11 cellular contexts compared by ENCODE assay signal in the genomic region with DNA sequence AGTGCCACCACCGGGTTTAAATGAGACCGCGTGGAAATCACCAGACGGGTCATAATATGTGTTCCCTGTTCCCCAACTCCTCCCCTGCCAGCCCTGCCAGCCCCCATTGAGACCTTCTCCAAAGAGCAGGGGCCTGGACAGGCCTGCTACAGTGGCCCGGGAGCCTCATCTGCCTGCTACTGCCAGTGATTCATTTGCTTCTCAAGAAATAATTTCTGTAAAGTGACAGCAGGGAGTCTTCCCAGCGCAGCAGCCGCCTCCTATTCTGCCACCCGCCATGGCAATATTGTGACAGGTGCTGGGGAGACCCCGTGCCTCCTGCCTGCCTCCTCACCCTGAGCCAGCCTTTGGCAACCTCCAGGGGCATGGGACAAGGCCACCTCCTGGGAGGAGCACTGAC. TPM values are rescaled to one million over a fixed set of nuclear protein-coding genes. Genes with fewer than 3 reads are reported as not detected.
A peak's percentile ranks its signal among the peaks of the same experiment; 100 is the strongest.
DNase-seq lines count a peak whose midpoint lies in the region; ATAC-seq, FAIRE-seq and TF ChIP-seq lines count a peak whose summit lies in the region.
"Had no signal": no experiment of that assay in that cellular context is flagged by ENCODE, and none has a peak within 500 bp of the region (broad histone marks: within the 10 kb centered on the region; RNA-seq: fewer than 3 reads in every experiment).

No MANE protein-coding gene starts in this region.

- no peaks in the 10 kb centered on the region for H3K9me3 Mint-ChIP-seq in stimulated activated naive CD8-positive, alpha-beta T cell treated with anti-CD3 and anti-CD28 coated beads, Interleukin-15, Interleukin-2, amounts not matched to agents 100 ng/mL and 50 ng/mL, for 24 hours
- no peaks in the 10 kb centered on the region for H3K9me3 Mint-ChIP-seq in natural killer cell

- dilution Hi-C loops in mammary epithelial cell (cut with HindIII; ENCODE audit: low sequenced_read_pairs) = no loop called here

- H3K27me3 Mint-ChIP-seq in stimulated activated naive CD8-positive, alpha-beta T cell treated with anti-CD3 and anti-CD28 coated beads, Interleukin-15, Interleukin-2, amounts not matched to agents 100 ng/mL and 50 ng/mL, for 24 hours = no peaks in the 10 kb centered on the region
- H3K27me3 Mint-ChIP-seq in natural killer cell (ENCODE audit: low read depth in 2 of 2) = no peaks in the 10 kb centered on the region

- H2AFZ ChIP-seq in mammary epithelial cell (ENCODE audit: low read depth, low read length) = no peak overlapping the region

- H4K20me1 ChIP-seq in mammary epithelial cell (ENCODE audit: insufficient read depth, low read length) = no peaks in the 10 kb centered on the region

- H3K27me3 ChIP-seq in mammary epithelial cell (ENCODE audit: insufficient read depth, low read length) = no peaks in the 10 kb centered on the region

- no peak overlapping the region for H3K4me3 ChIP-seq in mammary epithelial cell (replicated peaks in 1 of 3; ENCODE audit: insufficient read depth in 1 of 3, low read depth in 2 of 3, low read length in 3 of 3)

- H3K4me3 Mint-ChIP-seq in stimulated activated naive CD8-positive, alpha-beta T cell treated with anti-CD3 and anti-CD28 coated beads, Interleukin-15, Interleukin-2, amounts not matched to agents 100 ng/mL and 50 ng/mL, for 24 hours = peak overlapping the region; percentile 82
- peak overlapping the region; percentile 90 for H3K4me3 Mint-ChIP-seq in natural killer cell

- no peak for ATAC-seq in stimulated activated naive CD8-positive, alpha-beta T cell treated with anti-CD3 and anti-CD28 coated beads, Interleukin-15, Interleukin-2, amounts not matched to agents 100 U/mL and 50 U/mL, for 24 hours
- no peak for ATAC-seq in natural killer cell
- no peak for ATAC-seq in HG03571 (IDR thresholded peaks at IDR 0.05; ENCODE audit: unreplicated experiment)
- ATAC-seq: left ventricle myocardium superior, sciatic nerve had no signal

- H3K4me2 ChIP-seq in mammary epithelial cell (ENCODE audit: insufficient read depth, low read depth, low read length) = peak overlapping the region; percentile 96

- no peak for DNase-seq in stimulated activated naive CD8-positive, alpha-beta T cell treated with anti-CD3 and anti-CD28 coated beads, Interleukin-15, Interleukin-2, amounts not matched to agents 100 U/mL and 50 U/mL, for 24 hours
- DNase-seq in mammary epithelial cell = no peak
- DNase-seq in natural killer cell = no peak
- no peak for DNase-seq in urothelium cell line (ENCODE audit: low spot score)
- DNase-seq in GM12892 (ENCODE audit: insufficient read length) = no peak
- no peak for DNase-seq in kidney glomerular epithelial cell (lab: John Stamatoyannopoulos, UW)
- DNase-seq: left ventricle myocardium superior, NCI-H187 had no signal

- no peaks in the 10 kb centered on the region for H3K9me3 ChIP-seq in mammary epithelial cell (replicated peaks; ENCODE audit: insufficient read depth, low read length)

- intact Hi-C loops in mammary epithelial cell (cut with micrococcal nuclease) = no loop called here
- intact Hi-C loops in natural killer cell (cut with micrococcal nuclease) = no loop called here

- CTCF ChIA-PET in mammary epithelial cell (lab: Charles Lee; ENCODE audit: low non-redundant PET) = no interaction called here

- H3K9ac ChIP-seq in mammary epithelial cell (ENCODE audit: insufficient read depth, low read length) = peak overlapping the region; percentile 41

- peaks cover 98% of the 10 kb centered on the region for H3K79me2 ChIP-seq in mammary epithelial cell (ENCODE audit: insufficient read depth, low read length)

- peak overlapping the region; percentile 92 for H3K27ac ChIP-seq in mammary epithelial cell (ENCODE audit: insufficient read depth, low read depth, low read length)

- WGBS in mammary epithelial cell (ENCODE audit: low coverage, missing lambda C conversion rate) = 40% methylated on average over 8 of the region's 9 CpGs

- in situ Hi-C loops in mammary epithelial cell (cut with MboI; ENCODE audit: low sequenced_read_pairs in 2 of 2) = no loop called here

- TF ChIP-seq POLR2A in GM12892 (IDR thresholded peaks at IDR 0.05; ENCODE audit: low read depth, low read length) = no peak

- TF ChIP-seq CTCF in mammary epithelial cell (conservative IDR thresholded peaks at IDR 0.05 in 1 of 2, IDR thresholded peaks at IDR 0.05 in 1 of 2; ENCODE audit: extremely low read depth in 1 of 2, insufficient read depth in 1 of 2, low read depth in 1 of 2, low read length in 2 of 2) (no peak), natural killer cell (IDR thresholded peaks at IDR 0.05) (no peak)

- H3K27ac Mint-ChIP-seq in stimulated activated naive CD8-positive, alpha-beta T cell treated with anti-CD3 and anti-CD28 coated beads, Interleukin-15, Interleukin-2, amounts not matched to agents 100 ng/mL and 50 ng/mL, for 24 hours = peak overlapping the region; percentile 99
- H3K27ac Mint-ChIP-seq in natural killer cell = peak overlapping the region; percentile 99 to 100

- H3K36me3 ChIP-seq in mammary epithelial cell (ENCODE audit: insufficient read depth, low read length) = peaks cover 2% of the 10 kb centered on the region

- H3K36me3 Mint-ChIP-seq in stimulated activated naive CD8-positive, alpha-beta T cell treated with anti-CD3 and anti-CD28 coated beads, Interleukin-15, Interleukin-2, amounts not matched to agents 100 ng/mL and 50 ng/mL, for 24 hours (ENCODE audit: low read depth) = peaks cover 12% of the 10 kb centered on the region
- no peaks in the 10 kb centered on the region for H3K36me3 Mint-ChIP-seq in natural killer cell

- no peak for FAIRE-seq in urothelium cell line (lab: Jason Lieb, UNC)
- FAIRE-seq in GM12892 (lab: Jason Lieb, UNC) = no peak

- no TSS peak for BruUV-seq in mammary epithelial cell (replicated peaks; lab: Mats Ljungman, UMichigan)

- H3K4me1 Mint-ChIP-seq in stimulated activated naive CD8-positive, alpha-beta T cell treated with anti-CD3 and anti-CD28 coated beads, Interleukin-15, Interleukin-2, amounts not matched to agents 100 ng/mL and 50 ng/mL, for 24 hours (ENCODE audit: low read depth) = peaks cover 87% of the 10 kb centered on the region
- peaks cover 86 to 90% of the 10 kb centered on the region in 2 donors for H3K4me1 Mint-ChIP-seq in natural killer cell

- H3K4me1 ChIP-seq in mammary epithelial cell (ENCODE audit: insufficient read depth, low read length) = peaks cover 84% of the 10 kb centered on the region

RNA-seq across cellular contexts. Expression of gene IFFO2, which starts 8.9 kb away (rescaled TPM):
- total RNA-seq in mammary epithelial cell (100 to 1,000 TPM in 1 of 2 donors, 10 to 100 TPM in 1; 94.8 to 304 TPM), natural killer cell (100 to 1,000 TPM in 1 of 3 donors, 10 to 100 TPM in 2; 52.4 to 105 (median 66.5) TPM)
- 66.9 TPM for polyA plus RNA-seq in mammary epithelial cell
- polyA minus RNA-seq in mammary epithelial cell = 116 TPM
- polyA plus RNA-seq in GM12892 (2012; ENCODE audit: missing spikeins) = 5.6 TPM

RNA-seq across cellular contexts. Expression of gene ALDH4A1, which starts 45.2 kb away (rescaled TPM):
- total RNA-seq in mammary epithelial cell (10 to 100 TPM; 24.0 to 41.4 TPM), natural killer cell (1 to 10 TPM; 3.4 to 4.1 (median 3.7) TPM)
- 35.3 TPM for polyA plus RNA-seq in mammary epithelial cell
- polyA minus RNA-seq in mammary epithelial cell = 24.8 TPM
- 2.8 TPM for polyA plus RNA-seq in GM12892 (2012; ENCODE audit: missing spikeins)

Comparison
In these comparisons a context has a peak if more than half of its experiments do, and no peak if none do; other contexts are left out.
1. RNA of gene ALDH4A1, which starts 45.2 kb away (total RNA-seq): 24.0 to 41.4 TPM in mammary epithelial cell; 3.4 to 4.1 TPM in natural killer cell; every median in the first group is over 4 times any median in the second.